9 cellular contexts compared by ENCODE assay signal in the genomic region with DNA sequence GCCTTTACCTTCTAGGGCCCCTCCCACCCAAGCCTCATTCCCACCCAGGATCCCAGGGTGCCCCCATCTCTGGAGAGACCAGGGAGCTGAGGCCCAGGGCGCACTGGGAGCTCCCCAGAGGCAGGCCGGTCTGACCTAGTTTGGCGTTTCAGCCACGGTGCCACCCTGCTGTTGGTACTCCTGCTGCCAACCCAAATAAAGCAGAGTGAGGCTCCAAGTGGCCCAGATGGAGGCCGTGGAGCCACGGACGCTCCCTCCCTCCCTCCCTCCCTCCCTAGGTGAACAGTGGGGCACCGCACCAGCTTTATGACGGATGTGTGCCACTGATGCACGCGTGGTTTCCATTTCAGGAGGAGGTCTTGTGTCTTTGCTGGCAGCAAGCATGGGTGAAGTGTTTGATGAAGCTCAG. TPM values are rescaled to one million over a fixed set of nuclear protein-coding genes. Genes with fewer than 3 reads are reported as not detected.
A peak's percentile ranks its signal among the peaks of the same experiment; 100 is the strongest.
DNase-seq lines count a peak whose midpoint lies in the region; FAIRE-seq and TF ChIP-seq lines count a peak whose summit lies in the region.
"Had no signal": no experiment of that assay in that cellular context is flagged by ENCODE, and none has a peak within 500 bp of the region (broad histone marks: within the 10 kb centered on the region; RNA-seq: fewer than 3 reads in every experiment).

No MANE protein-coding gene starts in this region.

- peaks cover 0 to 5% (median 0%) of the 10 kb centered on the region in 3 donors for H3K36me3 ChIP-seq in skeletal muscle tissue (ENCODE audit: control insufficient read depth in 3 of 3, insufficient read depth in 3 of 3, low read length in 3 of 3)

- CTCF ChIA-PET in activated CD4-positive, alpha-beta memory T cell treated with anti-CD3 and anti-CD28 coated beads for 36 hours (lab: Charles Lee) = interaction anchor here (2.9 kb wide), 1 partner anchor 12 kb away, joined by 13 read pairs; no protein-coding TSS in a partner anchor
- CTCF ChIA-PET in GM10248 (lab: Yijun Ruan, JAX) = interaction anchor here (3.5 to 4.1 kb wide), 2 partner anchors 11 to 32 kb away, joined by 13 to 18 read pairs; no protein-coding TSS in a partner anchor

- peak overlapping the region; percentile 82 for H3K4me3 ChIP-seq in GM12865 (ENCODE audit: low read depth, low read length)
- peak overlapping the region; percentile 78 to 81 (median 80) for H3K4me3 ChIP-seq in skeletal muscle tissue (ENCODE audit: low read length in 3 of 3)

- H3K4me3 Mint-ChIP-seq in activated CD4-positive, alpha-beta memory T cell treated with anti-CD3 and anti-CD28 coated beads for 36 hours = peak overlapping the region; percentile 85
- peak overlapping the region; percentile 86 for H3K4me3 Mint-ChIP-seq in glutamatergic neuron (ENCODE audit: unreplicated experiment)

- peak overlapping the region; percentile 94 to 95 (median 94) for H3K9ac ChIP-seq in skeletal muscle tissue (ENCODE audit: low read depth in 1 of 3, low read length in 3 of 3)

- no peak for TF ChIP-seq CTCF in GM12865 (IDR thresholded peaks at IDR 0.05; ENCODE audit: insufficient read depth, low read depth, low read length, missing control alignments)
- no peak for TF ChIP-seq CTCF in glutamatergic neuron (IDR thresholded peaks at IDR 0.05; ENCODE audit: partially characterized antibody, unreplicated experiment)
- no peak for TF ChIP-seq CTCF in GM10248 (IDR thresholded peaks at IDR 0.05; ENCODE audit: control extremely low read depth, extremely low read depth, low read depth, missing control alignments)

- peaks cover 57 to 80% (median 64%) of the 10 kb centered on the region in 3 donors for H3K4me1 ChIP-seq in skeletal muscle tissue (ENCODE audit: control insufficient read depth in 3 of 3, insufficient read depth in 3 of 3, low read length in 3 of 3)

- POLR2A ChIA-PET in activated CD4-positive, alpha-beta memory T cell treated with anti-CD3 and anti-CD28 coated beads for 36 hours (lab: Charles Lee) = interaction anchor here (0.7 to 1.6 kb wide), 2 partner anchors 32 to 36 kb away, joined by 4 read pairs; no protein-coding TSS in a partner anchor
- POLR2A ChIA-PET in GM10248 (lab: Yijun Ruan, JAX) = interaction anchor here (0.9 kb wide), 1 partner anchor 12 kb away, joined by 3 read pairs; no protein-coding TSS in a partner anchor

- peaks cover 4% of the 10 kb centered on the region for H3K36me3 Mint-ChIP-seq in activated CD4-positive, alpha-beta memory T cell treated with anti-CD3 and anti-CD28 coated beads for 36 hours
- no peaks in the 10 kb centered on the region for H3K36me3 Mint-ChIP-seq in glutamatergic neuron (ENCODE audit: unreplicated experiment)

- DNase-seq in GM12865 (ENCODE audit: low read depth) (no peak), glutamatergic neuron (no peak), HTR-8/SVneo (ENCODE audit: insufficient read length, low spot score) (no peak), GM10248 (ENCODE audit: extremely low spot score) (no peak), NOMO-1 treated with dmso at 0.1 percent for 144 hours (lab: John Stamatoyannopoulos, UW; ENCODE audit: unreplicated experiment) (no peak), NCI-H1694 (lab: John Stamatoyannopoulos, UW) (no peak)
- DNase-seq in activated CD4-positive, alpha-beta memory T cell treated with anti-CD3 and anti-CD28 coated beads for 36 hours = peak; percentile 67

- H3K27me3 Mint-ChIP-seq in activated CD4-positive, alpha-beta memory T cell treated with anti-CD3 and anti-CD28 coated beads for 36 hours = no peaks in the 10 kb centered on the region
- H3K27me3 Mint-ChIP-seq in glutamatergic neuron (ENCODE audit: unreplicated experiment) = peaks cover 7% of the 10 kb centered on the region

- peaks cover 59% of the 10 kb centered on the region for H3K4me1 Mint-ChIP-seq in activated CD4-positive, alpha-beta memory T cell treated with anti-CD3 and anti-CD28 coated beads for 36 hours (ENCODE audit: low read depth)
- H3K4me1 Mint-ChIP-seq in glutamatergic neuron (ENCODE audit: low read depth, unreplicated experiment) = peaks cover 20% of the 10 kb centered on the region

- H3K27ac ChIP-seq in skeletal muscle tissue (ENCODE audit: low read depth, low read length) = peak overlapping the region; percentile 91
- H3K27ac ChIP-seq: epithelial cell of prostate had no signal

- no peak for FAIRE-seq in HTR-8/SVneo (lab: Jason Lieb, UNC)

- no peaks in the 10 kb centered on the region for H3K9me3 ChIP-seq in skeletal muscle tissue (ENCODE audit: control insufficient read depth in 3 of 3, low read length in 3 of 3)

- H3K27ac Mint-ChIP-seq in activated CD4-positive, alpha-beta memory T cell treated with anti-CD3 and anti-CD28 coated beads for 36 hours = peak overlapping the region; percentile 83
- H3K27ac Mint-ChIP-seq in glutamatergic neuron (ENCODE audit: unreplicated experiment) = no peak overlapping the region

- H3K9me3 Mint-ChIP-seq in activated CD4-positive, alpha-beta memory T cell treated with anti-CD3 and anti-CD28 coated beads for 36 hours = no peaks in the 10 kb centered on the region
- peaks cover 2% of the 10 kb centered on the region for H3K9me3 Mint-ChIP-seq in glutamatergic neuron (ENCODE audit: unreplicated experiment)

- intact Hi-C loops in activated CD4-positive, alpha-beta memory T cell treated with anti-CD3 and anti-CD28 coated beads for 36 hours (cut with micrococcal nuclease) = loop anchor here (5.0 kb wide), 1 partner anchor 152 kb away; no protein-coding TSS in a partner anchor

- no peaks in the 10 kb centered on the region for H3K27me3 ChIP-seq in skeletal muscle tissue (ENCODE audit: control insufficient read depth in 3 of 3, insufficient read depth in 3 of 3, low read length in 3 of 3)

RNA-seq across cellular contexts. Expression of gene INPP5A, which starts 1.8 kb away (rescaled TPM):
- total RNA-seq in activated CD4-positive, alpha-beta memory T cell treated with anti-CD3 and anti-CD28 coated beads for 36 hours = 1 to 10 TPM; 7.4 to 7.5 TPM
- total RNA-seq in glutamatergic neuron (ENCODE audit: unreplicated experiment) = 36.3 TPM
- total RNA-seq in skeletal muscle tissue = 50.6 TPM
